11 cellular contexts compared by ENCODE assay signal in genomic region chr17:57286372-57287105, GRCh38. TPM values are rescaled to one million over a fixed set of nuclear protein-coding genes. Genes with fewer than 3 reads are reported as not detected.
DNase-seq lines count a peak whose midpoint lies in the region; ATAC-seq, FAIRE-seq and TF ChIP-seq lines count a peak whose summit lies in the region.
"Had no signal": no experiment of that assay in that cellular context is flagged by ENCODE, and none has a peak within 500 bp of the region (broad histone marks: within the 10 kb centered on the region; RNA-seq: fewer than 3 reads in every experiment).

No MANE protein-coding gene starts in this region.

- H3K27me3 ChIP-seq in mammary epithelial cell (ENCODE audit: insufficient read depth, low read length) (no peaks in the 10 kb centered on the region), esophagus squamous epithelium (no peaks in the 10 kb centered on the region)
- H3K27me3 ChIP-seq: heart right ventricle had no signal

- TF ChIP-seq POLR2A in esophagus squamous epithelium (IDR thresholded peaks at IDR 0.05): no peak

- ATAC-seq in HG03025 (IDR thresholded peaks at IDR 0.05; ENCODE audit: low FRiP score, unreplicated experiment): no peak
- ATAC-seq: heart right ventricle had no signal

- H3K27me3 Mint-ChIP-seq in progenitor cell of endocrine pancreas: no peaks in the 10 kb centered on the region

- H3K36me3 Mint-ChIP-seq in progenitor cell of endocrine pancreas (ENCODE audit: insufficient read depth): peaks cover 3% of the 10 kb centered on the region

- WGBS in mammary epithelial cell (ENCODE audit: low coverage, missing lambda C conversion rate): 29% methylated on average over 20 of the region's 20 CpGs
- WGBS in esophagus squamous epithelium, 2 donors: 87 to 90% methylated on average over 19 to 20 of the region's 20 CpGs

- no peaks in the 10 kb centered on the region for H4K20me1 ChIP-seq in mammary epithelial cell (ENCODE audit: insufficient read depth, low read length)

- H3K79me2 ChIP-seq in mammary epithelial cell (ENCODE audit: insufficient read depth, low read length): peaks cover 5% of the 10 kb centered on the region

- in situ Hi-C loops in mammary epithelial cell (cut with MboI; ENCODE audit: low sequenced_read_pairs in 2 of 2): no loop called here

- intact Hi-C loops in mammary epithelial cell (cut with micrococcal nuclease): no loop called here
- intact Hi-C loops in esophagus squamous epithelium (cut with DNase I): no loop called here

- TF ChIP-seq CTCF in mammary epithelial cell (conservative IDR thresholded peaks at IDR 0.05 in 1 of 2, IDR thresholded peaks at IDR 0.05 in 1 of 2; ENCODE audit: extremely low read depth in 1 of 2, insufficient read depth in 1 of 2, low read depth in 1 of 2, low read length in 2 of 2) (no peak), progenitor cell of endocrine pancreas (IDR thresholded peaks at IDR 0.05; ENCODE audit: unreplicated experiment) (no peak), esophagus squamous epithelium (IDR thresholded peaks at IDR 0.05) (no peak), D721Med (IDR thresholded peaks at IDR 0.05; ENCODE audit: insufficient read depth, missing control alignments) (no peak)

- peak overlapping the region; percentile 26 for H2AFZ ChIP-seq in mammary epithelial cell (ENCODE audit: low read depth, low read length)
- H2AFZ ChIP-seq: PC-9 had no signal

- H3K9me3 ChIP-seq in mammary epithelial cell (replicated peaks; ENCODE audit: insufficient read depth, low read length) (no peaks in the 10 kb centered on the region), esophagus squamous epithelium (no peaks in the 10 kb centered on the region)
- H3K9me3 ChIP-seq: heart right ventricle had no signal

- no peaks in the 10 kb centered on the region for H3K9me3 Mint-ChIP-seq in progenitor cell of endocrine pancreas (ENCODE audit: low read depth)

- no peak overlapping the region for H3K4me3 Mint-ChIP-seq in progenitor cell of endocrine pancreas (ENCODE audit: low read depth)

- H3K4me3 ChIP-seq in mammary epithelial cell (replicated peaks in 1 of 3; ENCODE audit: insufficient read depth in 1 of 3, low read depth in 2 of 3, low read length in 3 of 3): no peak overlapping the region
- H3K4me3 ChIP-seq in esophagus squamous epithelium: no peak overlapping the region
- H3K4me3 ChIP-seq: heart right ventricle, PC-9 had no signal

- H3K4me1 ChIP-seq in mammary epithelial cell (ENCODE audit: insufficient read depth, low read length) (peaks cover 4% of the 10 kb centered on the region), esophagus squamous epithelium (peaks cover 0 to 7% (median 0%) of the 10 kb centered on the region in 3 donors)

- H3K4me1 Mint-ChIP-seq in progenitor cell of endocrine pancreas (ENCODE audit: low read depth): peaks cover 58% of the 10 kb centered on the region

- H3K36me3 ChIP-seq in mammary epithelial cell (ENCODE audit: insufficient read depth, low read length) (no peaks in the 10 kb centered on the region), esophagus squamous epithelium (peaks cover 0 to 33% (median 0%) of the 10 kb centered on the region in 3 donors)

- peak overlapping the region; percentile 82 for H3K27ac Mint-ChIP-seq in progenitor cell of endocrine pancreas

- H3K9ac ChIP-seq in mammary epithelial cell (ENCODE audit: insufficient read depth, low read length): no peak overlapping the region

- peak overlapping the region; percentile 37 for H3K4me2 ChIP-seq in mammary epithelial cell (ENCODE audit: insufficient read depth, low read depth, low read length)
- H3K4me2 ChIP-seq: PC-9 had no signal

- BruUV-seq in mammary epithelial cell (replicated peaks; lab: Mats Ljungman, UMichigan): no TSS peak

- DNase-seq in ELF-1 (ENCODE audit: low read depth, low spot score): peak; percentile 27
- DNase-seq in NCI-H1417 treated with DMSO at 0.1 percent for 48 hours (lab: John Stamatoyannopoulos, UW): peak; percentile 60
- DNase-seq in mammary epithelial cell: no peak
- DNase-seq in progenitor cell of endocrine pancreas (ENCODE audit: low spot score, unreplicated experiment): no peak
- no peak for DNase-seq in esophagus squamous epithelium (lab: John Stamatoyannopoulos, UW)
- no peak for DNase-seq in D721Med (ENCODE audit: insufficient read length, low spot score)
- DNase-seq: GF-D8, heart right ventricle, Kasumi-1, PC-9 had no signal

- CTCF ChIA-PET in mammary epithelial cell (lab: Charles Lee; ENCODE audit: low non-redundant PET): no interaction called here

- H3K27ac ChIP-seq in mammary epithelial cell (ENCODE audit: insufficient read depth, low read depth, low read length) (no peak overlapping the region), esophagus squamous epithelium (no peak overlapping the region)
- H3K27ac ChIP-seq: PC-9 had no signal

- FAIRE-seq in D721Med (lab: Jason Lieb, UNC): no peak

- dilution Hi-C loops in mammary epithelial cell (cut with HindIII; ENCODE audit: low sequenced_read_pairs): no loop called here

RNA-seq across cellular contexts. Expression of gene MSI2, which starts 30.2 kb away (rescaled TPM):
- total RNA-seq in mammary epithelial cell (10 to 100 TPM; 56.5 to 57.0 TPM), progenitor cell of endocrine pancreas (161 and 164 TPM in 2 replicates), esophagus squamous epithelium (10 to 100 TPM; 15.9 to 22.9 (median 17.0) TPM)
- 21.9 TPM for polyA plus RNA-seq in mammary epithelial cell
- polyA minus RNA-seq in mammary epithelial cell: 109 TPM

Comparison
In these comparisons a context has a peak if more than half of its experiments do, and no peak if none do; other contexts are left out.
1. DNase-seq: peak in ELF-1 (single experiment) and NCI-H1417 treated with DMSO at 0.1 percent for 48 hours (single experiment); none in mammary epithelial cell (single experiment), progenitor cell of endocrine pancreas (single experiment), esophagus squamous epithelium (single experiment) and D721Med (single experiment).